In the genomic region with DNA sequence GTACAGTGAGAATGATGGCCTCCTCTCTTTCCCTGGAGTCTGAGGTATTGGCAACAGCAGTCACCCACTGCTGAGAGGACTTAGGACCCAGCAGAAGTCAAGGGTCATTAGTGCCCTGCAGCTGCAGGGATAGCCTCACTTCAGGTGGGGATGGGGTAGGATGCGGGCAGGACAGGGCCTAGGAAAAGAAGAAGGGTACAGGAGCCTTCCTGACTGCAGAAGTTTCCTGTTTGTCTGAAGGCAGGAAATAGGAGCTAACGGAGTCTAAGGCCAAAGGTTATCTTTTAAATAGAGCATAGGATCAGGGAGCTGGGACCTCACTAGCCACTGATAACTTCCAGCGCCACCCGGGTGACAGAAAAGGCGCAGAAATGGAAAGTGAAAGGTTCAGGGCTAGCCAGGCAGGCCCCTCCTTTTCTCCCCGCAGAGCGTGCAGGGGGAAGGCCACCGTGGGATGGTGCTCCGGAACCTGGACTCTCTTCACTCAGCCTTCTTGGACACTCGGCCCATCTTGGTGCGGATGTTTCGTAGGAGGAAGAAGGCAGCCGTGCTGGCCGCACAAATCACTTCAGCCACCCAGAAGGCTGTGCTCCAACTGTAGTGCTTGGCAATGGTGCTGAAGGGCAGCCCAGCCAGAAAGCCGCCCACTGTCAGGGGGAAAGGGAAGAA, we compare ENCODE assay signal across 1 cellular context.
A peak's percentile ranks its signal among the peaks of the same experiment; 100 is the strongest.
TF ChIP-seq lines count a peak whose summit lies in the region.

No MANE protein-coding gene starts in this region.

TF ChIP-seq in HepG2, 621 proteins besides CTCF, POLR2A, EP300 and RAD21 (continued from another document):
- TF ChIP-seq, protein P1, sequence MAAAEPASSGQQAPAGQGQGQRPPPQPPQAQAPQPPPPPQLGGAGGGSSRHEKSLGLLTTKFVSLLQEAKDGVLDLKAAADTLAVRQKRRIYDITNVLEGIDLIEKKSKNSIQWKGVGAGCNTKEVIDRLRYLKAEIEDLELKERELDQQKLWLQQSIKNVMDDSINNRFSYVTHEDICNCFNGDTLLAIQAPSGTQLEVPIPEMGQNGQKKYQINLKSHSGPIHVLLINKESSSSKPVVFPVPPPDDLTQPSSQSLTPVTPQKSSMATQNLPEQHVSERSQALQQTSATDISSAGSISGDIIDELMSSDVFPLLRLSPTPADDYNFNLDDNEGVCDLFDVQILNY (CRISPR knock-in tag; conservative IDR thresholded peaks at IDR 0.05): no peak
- TF ChIP-seq, protein P2, sequence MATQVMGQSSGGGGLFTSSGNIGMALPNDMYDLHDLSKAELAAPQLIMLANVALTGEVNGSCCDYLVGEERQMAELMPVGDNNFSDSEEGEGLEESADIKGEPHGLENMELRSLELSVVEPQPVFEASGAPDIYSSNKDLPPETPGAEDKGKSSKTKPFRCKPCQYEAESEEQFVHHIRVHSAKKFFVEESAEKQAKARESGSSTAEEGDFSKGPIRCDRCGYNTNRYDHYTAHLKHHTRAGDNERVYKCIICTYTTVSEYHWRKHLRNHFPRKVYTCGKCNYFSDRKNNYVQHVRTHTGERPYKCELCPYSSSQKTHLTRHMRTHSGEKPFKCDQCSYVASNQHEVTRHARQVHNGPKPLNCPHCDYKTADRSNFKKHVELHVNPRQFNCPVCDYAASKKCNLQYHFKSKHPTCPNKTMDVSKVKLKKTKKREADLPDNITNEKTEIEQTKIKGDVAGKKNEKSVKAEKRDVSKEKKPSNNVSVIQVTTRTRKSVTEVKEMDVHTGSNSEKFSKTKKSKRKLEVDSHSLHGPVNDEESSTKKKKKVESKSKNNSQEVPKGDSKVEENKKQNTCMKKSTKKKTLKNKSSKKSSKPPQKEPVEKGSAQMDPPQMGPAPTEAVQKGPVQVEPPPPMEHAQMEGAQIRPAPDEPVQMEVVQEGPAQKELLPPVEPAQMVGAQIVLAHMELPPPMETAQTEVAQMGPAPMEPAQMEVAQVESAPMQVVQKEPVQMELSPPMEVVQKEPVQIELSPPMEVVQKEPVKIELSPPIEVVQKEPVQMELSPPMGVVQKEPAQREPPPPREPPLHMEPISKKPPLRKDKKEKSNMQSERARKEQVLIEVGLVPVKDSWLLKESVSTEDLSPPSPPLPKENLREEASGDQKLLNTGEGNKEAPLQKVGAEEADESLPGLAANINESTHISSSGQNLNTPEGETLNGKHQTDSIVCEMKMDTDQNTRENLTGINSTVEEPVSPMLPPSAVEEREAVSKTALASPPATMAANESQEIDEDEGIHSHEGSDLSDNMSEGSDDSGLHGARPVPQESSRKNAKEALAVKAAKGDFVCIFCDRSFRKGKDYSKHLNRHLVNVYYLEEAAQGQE (IDR thresholded peaks at IDR 0.05; ENCODE audit: borderline replicate concordance in 1 of 2, low read depth in 1 of 2, low read length in 2 of 2): no peak
- TF ChIP-seq ZSCAN22 (CRISPR knock-in tag; IDR thresholded peaks at IDR 0.05) (no peak), ZNF34 (CRISPR knock-in tag; IDR thresholded peaks at IDR 0.05; ENCODE audit: borderline replicate concordance) (no peak), ZBTB38 (CRISPR knock-in tag; IDR thresholded peaks at IDR 0.05) (peak; percentile 89), NFIB (CRISPR knock-in tag; IDR thresholded peaks at IDR 0.05; ENCODE audit: borderline replicate concordance) (no peak), RXRA (CRISPR knock-in tag; IDR thresholded peaks at IDR 0.05) (peak; percentile 25; the same call in 1 of the 2 replicates), ZMAT3 (CRISPR knock-in tag; conservative IDR thresholded peaks at IDR 0.05) (no peak), ZNF274 (CRISPR knock-in tag; IDR thresholded peaks at IDR 0.05) (no peak), FOSL2 (CRISPR knock-in tag; IDR thresholded peaks at IDR 0.05) (0 out of 2 replicates have a peak, but pooled peaks have one; percentile 2), CC2D1A (CRISPR knock-in tag; IDR thresholded peaks at IDR 0.05) (no peak), ZSCAN9 (CRISPR knock-in tag; IDR thresholded peaks at IDR 0.05; ENCODE audit: borderline replicate concordance) (0 out of 2 replicates have a peak, but pooled peaks have one; percentile 37), ZNF253 (CRISPR knock-in tag; IDR thresholded peaks at IDR 0.05; ENCODE audit: borderline replicate concordance) (no peak), KLF15 (CRISPR knock-in tag; IDR thresholded peaks at IDR 0.05; ENCODE audit: borderline replicate concordance) (no peak), MZF1 (CRISPR knock-in tag; IDR thresholded peaks at IDR 0.05; ENCODE audit: borderline replicate concordance) (no peak), SCMH1 (CRISPR knock-in tag; IDR thresholded peaks at IDR 0.05; ENCODE audit: borderline replicate concordance) (no peak), KDM3A (CRISPR knock-in tag; IDR thresholded peaks at IDR 0.05; ENCODE audit: low read depth) (no peak), AHR (CRISPR knock-in tag; IDR thresholded peaks at IDR 0.05) (no peak), POLR2G (IDR thresholded peaks at IDR 0.05; ENCODE audit: low read depth, low read length) (no peak; the same call in 1 of the 2 replicates), TCF7L2 (IDR thresholded peaks at IDR 0.05; ENCODE audit: low read depth, low read length) (no peak), TGIF2 (CRISPR knock-in tag; IDR thresholded peaks at IDR 0.05) (no peak), MTF2 (CRISPR knock-in tag; IDR thresholded peaks at IDR 0.05; ENCODE audit: borderline replicate concordance) (no peak), ZMYM2 (CRISPR knock-in tag; IDR thresholded peaks at IDR 0.05) (no peak), ZEB1 (IDR thresholded peaks at IDR 0.05; ENCODE audit: insufficient replicate concordance, low read depth) (no peak), SETDB1 (CRISPR knock-in tag; IDR thresholded peaks at IDR 0.05; ENCODE audit: borderline replicate concordance) (no peak), SIN3B (IDR thresholded peaks at IDR 0.05; ENCODE audit: low read length) (no peak)
- TF ChIP-seq, protein P3, sequence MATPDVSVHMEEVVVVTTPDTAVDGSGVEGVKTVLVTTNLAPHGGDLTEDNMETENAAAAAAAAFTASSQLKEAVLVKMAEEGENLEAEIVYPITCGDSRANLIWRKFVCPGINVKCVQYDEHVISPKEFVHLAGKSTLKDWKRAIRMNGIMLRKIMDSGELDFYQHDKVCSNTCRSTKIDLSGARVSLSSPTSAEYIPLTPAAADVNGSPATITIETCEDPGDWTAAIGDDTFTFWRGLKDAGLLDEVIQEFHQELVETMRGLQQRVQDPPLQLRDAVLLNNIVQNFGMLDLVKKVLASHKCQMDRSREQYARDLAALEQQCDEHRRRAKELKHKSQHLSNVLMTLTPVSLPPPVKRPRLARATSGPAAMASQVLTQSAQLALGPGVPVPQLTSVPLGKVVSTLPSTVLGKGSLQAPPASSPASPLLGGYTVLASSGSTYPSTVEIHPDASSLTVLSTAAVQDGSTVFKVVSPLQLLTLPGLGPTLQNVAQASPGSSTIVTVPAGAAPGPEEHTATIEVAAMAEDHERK (CRISPR knock-in tag; IDR thresholded peaks at IDR 0.05; ENCODE audit: low read depth): no peak
- TF ChIP-seq, protein P4, sequence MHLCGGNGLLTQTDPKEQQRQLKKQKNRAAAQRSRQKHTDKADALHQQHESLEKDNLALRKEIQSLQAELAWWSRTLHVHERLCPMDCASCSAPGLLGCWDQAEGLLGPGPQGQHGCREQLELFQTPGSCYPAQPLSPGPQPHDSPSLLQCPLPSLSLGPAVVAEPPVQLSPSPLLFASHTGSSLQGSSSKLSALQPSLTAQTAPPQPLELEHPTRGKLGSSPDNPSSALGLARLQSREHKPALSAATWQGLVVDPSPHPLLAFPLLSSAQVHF (CRISPR knock-in tag; IDR thresholded peaks at IDR 0.05): no peak
- TF ChIP-seq, protein P5, sequence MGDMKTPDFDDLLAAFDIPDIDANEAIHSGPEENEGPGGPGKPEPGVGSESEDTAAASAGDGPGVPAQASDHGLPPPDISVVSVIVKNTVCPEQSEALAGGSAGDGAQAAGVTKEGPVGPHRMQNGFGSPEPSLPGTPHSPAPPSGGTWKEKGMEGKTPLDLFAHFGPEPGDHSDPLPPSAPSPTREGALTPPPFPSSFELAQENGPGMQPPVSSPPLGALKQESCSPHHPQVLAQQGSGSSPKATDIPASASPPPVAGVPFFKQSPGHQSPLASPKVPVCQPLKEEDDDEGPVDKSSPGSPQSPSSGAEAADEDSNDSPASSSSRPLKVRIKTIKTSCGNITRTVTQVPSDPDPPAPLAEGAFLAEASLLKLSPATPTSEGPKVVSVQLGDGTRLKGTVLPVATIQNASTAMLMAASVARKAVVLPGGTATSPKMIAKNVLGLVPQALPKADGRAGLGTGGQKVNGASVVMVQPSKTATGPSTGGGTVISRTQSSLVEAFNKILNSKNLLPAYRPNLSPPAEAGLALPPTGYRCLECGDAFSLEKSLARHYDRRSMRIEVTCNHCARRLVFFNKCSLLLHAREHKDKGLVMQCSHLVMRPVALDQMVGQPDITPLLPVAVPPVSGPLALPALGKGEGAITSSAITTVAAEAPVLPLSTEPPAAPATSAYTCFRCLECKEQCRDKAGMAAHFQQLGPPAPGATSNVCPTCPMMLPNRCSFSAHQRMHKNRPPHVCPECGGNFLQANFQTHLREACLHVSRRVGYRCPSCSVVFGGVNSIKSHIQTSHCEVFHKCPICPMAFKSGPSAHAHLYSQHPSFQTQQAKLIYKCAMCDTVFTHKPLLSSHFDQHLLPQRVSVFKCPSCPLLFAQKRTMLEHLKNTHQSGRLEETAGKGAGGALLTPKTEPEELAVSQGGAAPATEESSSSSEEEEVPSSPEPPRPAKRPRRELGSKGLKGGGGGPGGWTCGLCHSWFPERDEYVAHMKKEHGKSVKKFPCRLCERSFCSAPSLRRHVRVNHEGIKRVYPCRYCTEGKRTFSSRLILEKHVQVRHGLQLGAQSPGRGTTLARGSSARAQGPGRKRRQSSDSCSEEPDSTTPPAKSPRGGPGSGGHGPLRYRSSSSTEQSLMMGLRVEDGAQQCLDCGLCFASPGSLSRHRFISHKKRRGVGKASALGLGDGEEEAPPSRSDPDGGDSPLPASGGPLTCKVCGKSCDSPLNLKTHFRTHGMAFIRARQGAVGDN (CRISPR knock-in tag; IDR thresholded peaks at IDR 0.05): peak; percentile 89
